14 cellular contexts compared by ENCODE assay signal in genomic region chr18:24112464-24112863, GRCh38. TPM values are rescaled to one million over a fixed set of nuclear protein-coding genes. Genes with fewer than 3 reads are reported as not detected.
"Had no signal": no experiment of that assay in that cellular context is flagged by ENCODE, and none has a peak within 500 bp of the region (broad histone marks: within the 10 kb centered on the region; RNA-seq: fewer than 3 reads in every experiment).

No MANE protein-coding gene starts in this region.

- H3K9me3 ChIP-seq: ascending aorta, prostate gland, transverse colon had no signal

- H3K27ac Mint-ChIP-seq: dendritic cell treated with granulocyte-macrophage colony-stimulating factor and Interleukin-4, amounts not matched to agents 40 ng/mL and 50 ng/mL, for 4 days; memory B cell; nephron had no signal

- DNase-seq: activated CD4-positive, alpha-beta T cell treated with anti-CD3 and anti-CD28 coated beads for 1 hour; activated T-cell treated with anti-CD3 and anti-CD28 coated beads for 4 hours; occipital lobe; right cardiac atrium; stimulated activated CD4-positive, alpha-beta T cell treated with anti-CD3 and anti-CD28 coated beads, Interleukin-4, amount 100 ng/mL, for 24 hours; stimulated activated naive CD4-positive, alpha-beta T cell treated with Interleukin-2 at 50 U/mL for 16 hours; transverse colon had no signal

- H3K36me3 ChIP-seq: ascending aorta, prostate gland, transverse colon had no signal

- H3K4me1 ChIP-seq: ascending aorta, prostate gland, transverse colon had no signal

- H3K9me3 Mint-ChIP-seq: dendritic cell treated with granulocyte-macrophage colony-stimulating factor and Interleukin-4, amounts not matched to agents 40 ng/mL and 50 ng/mL, for 4 days; memory B cell; nephron had no signal

- H3K4me1 Mint-ChIP-seq: nephron had no signal

- H3K27ac ChIP-seq: ascending aorta, epithelial cell of prostate, prostate gland, transverse colon had no signal

- H3K27me3 ChIP-seq: ascending aorta, transverse colon had no signal

- H3K4me3 Mint-ChIP-seq: dendritic cell treated with granulocyte-macrophage colony-stimulating factor and Interleukin-4, amounts not matched to agents 40 ng/mL and 50 ng/mL, for 4 days; memory B cell; nephron had no signal

- H3K27me3 Mint-ChIP-seq: dendritic cell treated with granulocyte-macrophage colony-stimulating factor and Interleukin-4, amounts not matched to agents 40 ng/mL and 50 ng/mL, for 4 days; memory B cell had no signal

- H3K4me3 ChIP-seq: ascending aorta, prostate gland, transverse colon had no signal

RNA-seq across cellular contexts. Expression of gene CABYR, which starts 26.4 kb away (rescaled TPM):
- total RNA-seq: ascending aorta, left lobe of liver had no signal
